In the genomic region with DNA sequence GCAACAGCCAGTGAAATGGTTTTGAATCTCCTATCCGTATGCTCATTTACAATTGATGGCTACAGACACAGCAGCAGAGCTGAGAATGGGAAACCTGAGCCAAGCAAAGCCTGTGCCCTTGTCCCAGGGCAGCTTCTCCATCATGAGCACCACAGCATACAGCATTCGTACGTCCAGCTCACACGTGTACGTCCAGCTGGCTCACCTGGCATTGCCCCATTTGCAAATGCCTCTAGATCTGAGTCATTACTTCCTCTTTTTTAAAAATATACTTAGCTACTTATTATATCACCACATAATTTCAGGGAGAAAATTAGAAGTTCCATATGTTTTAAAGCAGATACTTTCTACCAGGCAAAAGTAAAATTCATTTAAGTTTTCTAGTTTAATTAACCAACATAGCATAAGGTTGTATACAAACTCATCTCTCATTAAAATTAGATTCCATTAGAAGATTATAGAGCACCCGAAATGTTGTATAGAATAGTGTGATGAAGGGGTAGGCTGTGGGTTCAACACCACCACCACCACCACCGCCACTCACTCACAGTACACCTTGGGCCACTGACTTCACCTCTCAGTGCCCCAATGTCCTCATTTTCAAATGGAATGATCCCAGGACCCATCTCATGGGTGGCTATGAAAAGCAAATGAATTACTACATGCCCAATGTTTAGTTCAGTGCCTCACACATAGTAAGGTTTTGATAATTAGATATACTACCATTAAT, we compare ENCODE assay signal across 11 cellular contexts. TPM values are rescaled to one million over a fixed set of nuclear protein-coding genes. Genes with fewer than 3 reads are reported as not detected.
DNase-seq lines count a peak whose midpoint lies in the region; ATAC-seq and TF ChIP-seq lines count a peak whose summit lies in the region.
"Had no signal": no experiment of that assay in that cellular context is flagged by ENCODE, and none has a peak within 500 bp of the region (broad histone marks: within the 10 kb centered on the region; RNA-seq: fewer than 3 reads in every experiment).

No MANE protein-coding gene starts in this region.

- no peaks in the 10 kb centered on the region for H4K20me1 ChIP-seq in mammary epithelial cell (ENCODE audit: insufficient read depth, low read length)

- H3K27me3 Mint-ChIP-seq in T-helper 2 cell treated with Interferon-gamma antibody and Interleukin-4, amounts not matched to agents 5 μg/mL and 100 μg/mL, for 36 hours (ENCODE audit: low read depth), result peaks cover 14% of the 10 kb centered on the region

- H3K4me3 Mint-ChIP-seq in T-helper 2 cell treated with Interferon-gamma antibody and Interleukin-4, amounts not matched to agents 5 μg/mL and 100 μg/mL, for 36 hours, result no peak overlapping the region

- H3K79me2 ChIP-seq in mammary epithelial cell (ENCODE audit: insufficient read depth, low read length), result no peaks in the 10 kb centered on the region

- dilution Hi-C loops in mammary epithelial cell (cut with HindIII; ENCODE audit: low sequenced_read_pairs), result no loop called here

- H3K27ac Mint-ChIP-seq in T-helper 2 cell treated with Interferon-gamma antibody and Interleukin-4, amounts not matched to agents 5 μg/mL and 100 μg/mL, for 36 hours, result no peak overlapping the region

- DNase-seq in GM12864 (ENCODE audit: low read depth) (peak; percentile 24), mammary epithelial cell (peak; percentile 66), NCI-H2227 (lab: John Stamatoyannopoulos, UW; ENCODE audit: unreplicated experiment) (no peak), NCI-H146 (lab: John Stamatoyannopoulos, UW) (no peak), ureter (ENCODE audit: low spot score) (no peak)
- no peak for DNase-seq in T-helper 2 cell treated with Interferon-gamma antibody and Interleukin-4, amounts not matched to agents 5 μg/mL and 100 μg/mL, for 36 hours (ENCODE audit: low spot score)
- DNase-seq: Caco-2; stimulated activated CD4-positive, alpha-beta T cell treated with anti-CD3 and anti-CD28 coated beads, Interleukin-2, amount 100 ng/mL, for 48 hours had no signal

- WGBS in mammary epithelial cell (ENCODE audit: low coverage, missing lambda C conversion rate), result 71% methylated on average over 7 of the region's 7 CpGs

- H3K9me3 ChIP-seq in mammary epithelial cell (replicated peaks; ENCODE audit: insufficient read depth, low read length), result no peaks in the 10 kb centered on the region

- in situ Hi-C loops in mammary epithelial cell (cut with MboI; ENCODE audit: low sequenced_read_pairs in 2 of 2), result no loop called here

- no peak overlapping the region for H3K4me2 ChIP-seq in mammary epithelial cell (ENCODE audit: insufficient read depth, low read depth, low read length)

- H3K4me1 Mint-ChIP-seq in T-helper 2 cell treated with Interferon-gamma antibody and Interleukin-4, amounts not matched to agents 5 μg/mL and 100 μg/mL, for 36 hours (ENCODE audit: low read depth), result no peaks in the 10 kb centered on the region

- H3K4me3 ChIP-seq in GM12864 (ENCODE audit: low read depth, low read length) (no peak overlapping the region), mammary epithelial cell (replicated peaks in 1 of 3; ENCODE audit: insufficient read depth in 1 of 3, low read depth in 2 of 3, low read length in 3 of 3) (no peak overlapping the region)
- H3K4me3 ChIP-seq: lung had no signal

- no peak for TF ChIP-seq CTCF in GM12864 (IDR thresholded peaks at IDR 0.05; ENCODE audit: low read depth, low read length, missing control alignments)
- no peak for TF ChIP-seq CTCF in mammary epithelial cell (conservative IDR thresholded peaks at IDR 0.05 in 1 of 2, IDR thresholded peaks at IDR 0.05 in 1 of 2; ENCODE audit: extremely low read depth in 1 of 2, insufficient read depth in 1 of 2, low read depth in 1 of 2, low read length in 2 of 2)

- intact Hi-C loops in mammary epithelial cell (cut with micrococcal nuclease), result loop anchor here (10.0 kb wide), 3 partner anchors 57 to 1037 kb away; no protein-coding TSS in a partner anchor

- peaks cover 8% of the 10 kb centered on the region for H3K4me1 ChIP-seq in mammary epithelial cell (ENCODE audit: insufficient read depth, low read length)
- H3K4me1 ChIP-seq: Caco-2 had no signal

- CTCF ChIA-PET in mammary epithelial cell (lab: Charles Lee; ENCODE audit: low non-redundant PET), result no interaction called here

- H3K36me3 Mint-ChIP-seq in T-helper 2 cell treated with Interferon-gamma antibody and Interleukin-4, amounts not matched to agents 5 μg/mL and 100 μg/mL, for 36 hours (ENCODE audit: low read depth), result no peaks in the 10 kb centered on the region

- H2AFZ ChIP-seq in mammary epithelial cell (ENCODE audit: low read depth, low read length), result no peak overlapping the region

- peak; percentile 97 for ATAC-seq in GM21576 (IDR thresholded peaks at IDR 0.05; ENCODE audit: unreplicated experiment)
- peak; percentile 89 for ATAC-seq in HG03558 (IDR thresholded peaks at IDR 0.05; ENCODE audit: extremely low read depth, unreplicated experiment)

- no peaks in the 10 kb centered on the region for H3K27me3 ChIP-seq in mammary epithelial cell (ENCODE audit: insufficient read depth, low read length)

- no peak overlapping the region for H3K27ac ChIP-seq in mammary epithelial cell (ENCODE audit: insufficient read depth, low read depth, low read length)

- H3K9ac ChIP-seq in mammary epithelial cell (ENCODE audit: insufficient read depth, low read length), result no peak overlapping the region

- no peaks in the 10 kb centered on the region for H3K36me3 ChIP-seq in mammary epithelial cell (ENCODE audit: insufficient read depth, low read length)

- no peaks in the 10 kb centered on the region for H3K9me3 Mint-ChIP-seq in T-helper 2 cell treated with Interferon-gamma antibody and Interleukin-4, amounts not matched to agents 5 μg/mL and 100 μg/mL, for 36 hours

- BruUV-seq in mammary epithelial cell (replicated peaks; lab: Mats Ljungman, UMichigan), result no TSS peak

RNA-seq across cellular contexts. Expression of gene TMEM177, which starts 31.4 kb away (rescaled TPM):
- 10 to 100 TPM; 11.7 to 13.3 TPM for total RNA-seq in mammary epithelial cell
- 21.9 TPM for polyA plus RNA-seq in mammary epithelial cell
- 12.2 TPM for polyA minus RNA-seq in mammary epithelial cell
- total RNA-seq in ureter, result 18.9 TPM

Comparison
In these comparisons a context has a peak if more than half of its experiments do, and no peak if none do; other contexts are left out.
1. DNase-seq: peak in GM12864 (single experiment) and mammary epithelial cell (single experiment); none in NCI-H2227 (single experiment), NCI-H146 (single experiment), T-helper 2 cell treated with Interferon-gamma antibody and Interleukin-4, amounts not matched to agents 5 μg/mL and 100 μg/mL, for 36 hours (single experiment) and ureter (single experiment).